In genomic region chr15:34241376-34242350, GRCh38 we compare ENCODE assay signal across 1 cellular context.
TF ChIP-seq lines count a peak whose summit lies in the region.

No MANE protein-coding gene starts in this region.

TF ChIP-seq in HepG2, 621 proteins besides CTCF, POLR2A, EP300 and RAD21:
- TF ChIP-seq NCOA1 (CRISPR knock-in tag; IDR thresholded peaks at IDR 0.05), result no peak
- no peak for TF ChIP-seq NR2F6 (IDR thresholded peaks at IDR 0.05)
- no peak for TF ChIP-seq NR2F6 (CRISPR knock-in tag; IDR thresholded peaks at IDR 0.05)
- no peak for TF ChIP-seq ZBTB37 (CRISPR knock-in tag; IDR thresholded peaks at IDR 0.05)
- peak; percentile 23; the same call in 1 of the 2 replicates for TF ChIP-seq SMC3 (IDR thresholded peaks at IDR 0.05; ENCODE audit: low read length)
- peak; percentile 48; the same call in 1 of the 2 replicates for TF ChIP-seq ARID3A (IDR thresholded peaks at IDR 0.05; ENCODE audit: low read depth, low read length)
- no peak for TF ChIP-seq ZNF576 (CRISPR knock-in tag; IDR thresholded peaks at IDR 0.05)
- TF ChIP-seq STAG1 (CRISPR knock-in tag; IDR thresholded peaks at IDR 0.05), result peak; percentile 50
- TF ChIP-seq RFXAP (CRISPR knock-in tag; IDR thresholded peaks at IDR 0.05; ENCODE audit: borderline replicate concordance), result no peak
- no peak for TF ChIP-seq ZUFSP (CRISPR knock-in tag; IDR thresholded peaks at IDR 0.05; ENCODE audit: borderline replicate concordance)
